ENCODE assay signal across 8 cellular contexts in genomic region chr6:6825986-6826901, GRCh38.
DNase-seq lines count a peak whose midpoint lies in the region; ATAC-seq and TF ChIP-seq lines count a peak whose summit lies in the region.

No MANE protein-coding gene starts in this region.

- no peaks in the 10 kb centered on the region for H3K9me3 ChIP-seq in Peyer's patch
- no peaks in the 10 kb centered on the region for H3K9me3 ChIP-seq in prostate gland

- DNase-seq in CD1c-positive myeloid dendritic cell (ENCODE audit: extremely low spot score) (peak; percentile 75), GM19238 (ENCODE audit: insufficient read length, low spot score) (peak; percentile 39), Peyer's patch (peak in 2 of 3 donors; percentile 32 to 73), head of caudate nucleus (peak in 26 of 42 donors; percentile 12 to 58 (median 37)), prostate gland (ENCODE audit: low spot score) (no peak), ecto neural progenitor cell (ENCODE audit: low spot score) (no peak)
- DNase-seq in stimulated activated naive CD8-positive, alpha-beta T cell treated with anti-CD3 and anti-CD28 coated beads, Interleukin-15, Interleukin-2, amounts not matched to agents 100 U/mL and 50 U/mL, for 24 hours, result no peak

- H3K27ac ChIP-seq in Peyer's patch, result no peak overlapping the region
- no peak overlapping the region for H3K27ac ChIP-seq in prostate gland

- 64% methylated on average over 19 of the region's 19 CpGs for WGBS in prostate gland

- H3K4me3 ChIP-seq in Peyer's patch, result no peak overlapping the region
- no peak overlapping the region for H3K4me3 ChIP-seq in prostate gland

- no peaks in the 10 kb centered on the region for H3K36me3 ChIP-seq in Peyer's patch
- no peaks in the 10 kb centered on the region for H3K36me3 ChIP-seq in prostate gland

- TF ChIP-seq CTCF in Peyer's patch (IDR thresholded peaks at IDR 0.05) (no peak), prostate gland (IDR thresholded peaks at IDR 0.05) (no peak)

- H3K27me3 ChIP-seq in Peyer's patch (no peaks in the 10 kb centered on the region), prostate gland (replicated peaks; ENCODE audit: insufficient read depth) (no peaks in the 10 kb centered on the region)

- ATAC-seq in HG03354 (IDR thresholded peaks at IDR 0.05; ENCODE audit: poor library complexity, severe bottlenecking, unreplicated experiment), result peak; percentile 85
- ATAC-seq in stimulated activated naive CD8-positive, alpha-beta T cell treated with anti-CD3 and anti-CD28 coated beads, Interleukin-15, Interleukin-2, amounts not matched to agents 100 U/mL and 50 U/mL, for 24 hours, result peak; percentile 71

- TF ChIP-seq POLR2A in Peyer's patch (IDR thresholded peaks at IDR 0.05), result no peak
- no peak for TF ChIP-seq POLR2A in prostate gland (IDR thresholded peaks at IDR 0.05)

- H3K4me1 ChIP-seq in Peyer's patch (peaks cover 0 to 22% (median 4%) of the 10 kb centered on the region in 4 donors), prostate gland (replicated peaks) (no peaks in the 10 kb centered on the region)

- intact Hi-C loops in head of caudate nucleus (cut with DNase I) (no loop called here), prostate gland (cut with DNase I) (no loop called here)

Comparison
In these comparisons a context has a peak if more than half of its experiments do, and no peak if none do; other contexts are left out.
1. DNase-seq: peak in CD1c-positive myeloid dendritic cell (single experiment), GM19238 (single experiment), Peyer's patch (2 of 3) and head of caudate nucleus (26 of 42); none in stimulated activated naive CD8-positive, alpha-beta T cell treated with anti-CD3 and anti-CD28 coated beads, Interleukin-15, Interleukin-2, amounts not matched to agents 100 U/mL and 50 U/mL, for 24 hours (single experiment), prostate gland (single experiment) and ecto neural progenitor cell (single experiment).